ENCODE assay signal across 1 cellular context in genomic region chr5:124677376-124677998, GRCh38.
TF ChIP-seq lines count a peak whose summit lies in the region.

No MANE protein-coding gene starts in this region.

TF ChIP-seq in HepG2, 621 proteins besides CTCF, POLR2A, EP300 and RAD21 (continued from another document):
- TF ChIP-seq E2F2 (CRISPR knock-in tag; IDR thresholded peaks at IDR 0.05; ENCODE audit: borderline replicate concordance) = no peak
- no peak for TF ChIP-seq ZBTB4 (CRISPR knock-in tag; IDR thresholded peaks at IDR 0.05; ENCODE audit: borderline replicate concordance)
